In genomic region chr20:46811328-46812084, GRCh38 we compare ENCODE assay signal across 9 cellular contexts.
A peak's percentile ranks its signal among the peaks of the same experiment; 100 is the strongest.
DNase-seq lines count a peak whose midpoint lies in the region; ATAC-seq, FAIRE-seq and TF ChIP-seq lines count a peak whose summit lies in the region.
"Had no signal": no experiment of that assay in that cellular context is flagged by ENCODE, and none has a peak within 500 bp of the region (broad histone marks: within the 10 kb centered on the region; RNA-seq: fewer than 3 reads in every experiment).

No MANE protein-coding gene starts in this region.

- H3K9me3 ChIP-seq in ES-I3 (ENCODE audit: control insufficient read depth, insufficient read depth, low read length): 0 out of 2 replicates have a peak, but pooled peaks cover 2% of the 10 kb centered on the region
- no peaks in the 10 kb centered on the region for H3K9me3 ChIP-seq in H1 (ENCODE audit: insufficient read depth in 2 of 2, low read depth in 1 of 2, low read length in 1 of 2)
- H3K9me3 ChIP-seq in trophoblast cell (ENCODE audit: insufficient read depth, low read depth, low read length): no peaks in the 10 kb centered on the region
- H3K9me3 ChIP-seq in CD4-positive, alpha-beta memory T cell (ENCODE audit: control insufficient read depth in 1 of 2, low read length in 2 of 2): no peaks in the 10 kb centered on the region
- H3K9me3 ChIP-seq in ovary: no peaks in the 10 kb centered on the region

- TF ChIP-seq CTCF in H1 (IDR thresholded peaks at IDR 0.05; ENCODE audit: control extremely low read depth in 1 of 3, insufficient read depth in 1 of 3, low read depth in 1 of 3, low read length in 3 of 3) (no peak), ovary (IDR thresholded peaks at IDR 0.05) (no peak)

- no peaks in the 10 kb centered on the region for H3K36me3 Mint-ChIP-seq in CD4-positive, alpha-beta memory T cell

- no peak overlapping the region for H4K12ac ChIP-seq in trophoblast cell (ENCODE audit: low read depth, low read length)

- H3K4me3 Mint-ChIP-seq in CD4-positive, alpha-beta memory T cell: no peak overlapping the region

- intact Hi-C loops in CD4-positive, alpha-beta memory T cell (cut with micrococcal nuclease): no loop called here
- intact Hi-C loops in ovary (cut with DNase I): no loop called here

- H2BK20ac ChIP-seq in H1 (ENCODE audit: low read length): no peak overlapping the region

- H3K4me3 ChIP-seq in H1 (ENCODE audit: extremely low read depth in 1 of 4, insufficient read depth in 2 of 4, low read depth in 3 of 4, low read length in 4 of 4) (peak overlapping the region in 2 of 4 experiments; percentile 22 to 68; a peak in 5 of 8 replicates), trophoblast cell (ENCODE audit: low read depth, low read length) (peak overlapping the region; percentile 51), ovary (no peak overlapping the region)
- H3K4me3 ChIP-seq in CD4-positive, alpha-beta memory T cell (ENCODE audit: low read length in 2 of 2): no peak overlapping the region

- H3K23ac ChIP-seq in H1 (ENCODE audit: insufficient read length): no peak overlapping the region
- no peak overlapping the region for H3K23ac ChIP-seq in trophoblast cell (ENCODE audit: low read length)

- H3K27me3 ChIP-seq in H1 (replicated peaks in 1 of 4; ENCODE audit: control insufficient read depth in 3 of 4, extremely low read depth in 1 of 4, insufficient read depth in 3 of 4, low read length in 3 of 4) (peaks cover 0 to 3% (median 0%) of the 10 kb centered on the region in 4 experiments; a peak in 3 of 7 replicates), trophoblast cell (ENCODE audit: insufficient read depth, low read length) (no peaks in the 10 kb centered on the region), ovary (no peaks in the 10 kb centered on the region)
- H3K27me3 ChIP-seq in CD4-positive, alpha-beta memory T cell (ENCODE audit: insufficient read depth, low read length): no peaks in the 10 kb centered on the region

- H3K79me2 ChIP-seq in H1 (ENCODE audit: control insufficient read depth in 1 of 2, insufficient read depth in 2 of 2, low read length in 2 of 2) (no peaks in the 10 kb centered on the region), trophoblast cell (ENCODE audit: control insufficient read depth, insufficient read depth, low read length, poor library complexity) (peaks cover 3% of the 10 kb centered on the region)

- POLR2A ChIA-PET in H1 (lab: Charles Lee; ENCODE audit: partially characterized antibody): interaction anchor here (1.5 kb wide), 1 partner anchor 18 kb away, joined by 3 read pairs; no protein-coding TSS in a partner anchor
- POLR2A ChIA-PET in CD4-positive, alpha-beta memory T cell (lab: Charles Lee; ENCODE audit: partially characterized antibody): no interaction called here

- H4K20me1 ChIP-seq in H1 (replicated peaks in 1 of 2; ENCODE audit: control insufficient read depth in 1 of 2, insufficient read depth in 2 of 2, low read length in 2 of 2): no peaks in the 10 kb centered on the region

- 48% methylated on average over 22 of the region's 47 CpGs; no CpG with 5 or more reads in 1 of the 2 experiments for WGBS in H1 (ENCODE audit: extremely low coverage in 1 of 2, insufficient coverage in 1 of 2, insufficient read length in 1 of 2, insufficient replicate concordance in 2 of 2, low coverage in 1 of 2, low lambda C conversion rate in 2 of 2, missing lambda C conversion rate in 1 of 2), 2 experiments
- WGBS in trophoblast cell (ENCODE audit: extremely low coverage, insufficient coverage, insufficient read length): no CpG with 5 or more reads among the region's 47 CpGs
- WGBS in ovary, 3 donors: 8 to 14% (median 10%) methylated on average over 25 to 47 of the region's 47 CpGs

- H3K23me2 ChIP-seq in H1 (ENCODE audit: low read depth, low read length): no peaks in the 10 kb centered on the region

- H2AFZ ChIP-seq in H1 (ENCODE audit: low read length): peak overlapping the region; percentile 77; the same call in 1 of the 2 replicates
- H2AFZ ChIP-seq in trophoblast cell (ENCODE audit: insufficient read depth, low read length, poor library complexity): no peak overlapping the region

- H4K91ac ChIP-seq in H1 (replicated peaks; ENCODE audit: insufficient read length, low read length): peak overlapping the region; percentile 40
- peak overlapping the region; percentile 70 for H4K91ac ChIP-seq in trophoblast cell (ENCODE audit: low read depth, low read length)

- H4K8ac ChIP-seq in H1 (ENCODE audit: extremely low read depth, insufficient read depth, low read length) (peak overlapping the region; percentile 72), trophoblast cell (ENCODE audit: low read depth, low read length) (peak overlapping the region; percentile 14)

- peak overlapping the region; percentile 62 to 66 for H3K4me2 ChIP-seq in H1 (ENCODE audit: insufficient read depth in 1 of 2, low read depth in 2 of 2, low read length in 2 of 2)
- peak overlapping the region; percentile 52 for H3K4me2 ChIP-seq in trophoblast cell (ENCODE audit: low read length)

- H2AK5ac ChIP-seq in H1 (ENCODE audit: low read depth, low read length) (no peak overlapping the region), trophoblast cell (ENCODE audit: low read length) (peak overlapping the region; percentile 15)

- H3K27ac ChIP-seq in H1 (ENCODE audit: low read depth, low read length): no peak overlapping the region
- H3K27ac ChIP-seq in trophoblast cell (ENCODE audit: low read depth, low read length): no peak overlapping the region
- no peak overlapping the region for H3K27ac ChIP-seq in CD4-positive, alpha-beta memory T cell (ENCODE audit: low read depth, low read length)
- no peak overlapping the region for H3K27ac ChIP-seq in ovary

- peaks cover 0 to 5% (median 0%) of the 10 kb centered on the region in 8 donors for H3K9me3 Mint-ChIP-seq in CD4-positive, alpha-beta memory T cell

- H3K36me3 ChIP-seq in ES-I3 (ENCODE audit: insufficient read depth, low read length) (no peaks in the 10 kb centered on the region), H1 (ENCODE audit: control insufficient read depth in 2 of 4, insufficient read depth in 4 of 4, low read length in 3 of 4) (no peaks in the 10 kb centered on the region), trophoblast cell (ENCODE audit: control insufficient read depth in 1 of 2, insufficient read depth in 2 of 2, low read length in 2 of 2) (no peaks in the 10 kb centered on the region), ovary (no peaks in the 10 kb centered on the region)
- H3K36me3 ChIP-seq in CD4-positive, alpha-beta memory T cell (ENCODE audit: insufficient read depth, low read length): no peaks in the 10 kb centered on the region

- no peak for FAIRE-seq in H1 (lab: Jason Lieb, UNC)

- no peak for TF ChIP-seq POLR2A in H1 (IDR thresholded peaks at IDR 0.05; ENCODE audit: control extremely low read depth in 1 of 2, low read depth in 2 of 2, low read length in 2 of 2)
- TF ChIP-seq POLR2A in ovary (IDR thresholded peaks at IDR 0.05): no peak

- H3K79me1 ChIP-seq in H1 (ENCODE audit: low read depth, low read length): no peaks in the 10 kb centered on the region
- peaks cover 16% of the 10 kb centered on the region for H3K79me1 ChIP-seq in trophoblast cell (ENCODE audit: low read length)

- H4K5ac ChIP-seq in H1 (ENCODE audit: insufficient read length, low read depth, low read length): no peak overlapping the region

- peaks cover 12 to 32% of the 10 kb centered on the region in 2 donors for H3K27me3 Mint-ChIP-seq in CD4-positive, alpha-beta memory T cell

- H3K18ac ChIP-seq in H1 (ENCODE audit: extremely low read depth, low read length): no peak overlapping the region
- H3K18ac ChIP-seq in trophoblast cell (ENCODE audit: low read length): no peak overlapping the region

- DNase-seq in NCI-H2171 treated with DMSO at 0.1 percent for 48 hours (lab: John Stamatoyannopoulos, UW): peak; percentile 96
- DNase-seq in H1 (ENCODE audit: low read depth in 1 of 2, low spot score in 2 of 2): peak in 1 of 2 experiments; percentile 53
- DNase-seq in trophoblast cell: no peak
- no peak for DNase-seq in epidermal melanocyte (ENCODE audit: insufficient read length, low spot score)
- DNase-seq in CD4-positive, alpha-beta memory T cell: no peak
- DNase-seq in ovary: no peak
- DNase-seq: GOT3 had no signal

- H3K4ac ChIP-seq in H1 (replicated peaks; ENCODE audit: insufficient read length, low read depth, low read length) (no peak overlapping the region), trophoblast cell (ENCODE audit: low read depth, low read length) (no peak overlapping the region)

- no peak overlapping the region for H3K27ac Mint-ChIP-seq in CD4-positive, alpha-beta memory T cell

- ATAC-seq in GM18517 (IDR thresholded peaks at IDR 0.05; ENCODE audit: unreplicated experiment): no peak

- peaks cover 0 to 2% (median 0%) of the 10 kb centered on the region in 4 donors for H3K4me1 Mint-ChIP-seq in CD4-positive, alpha-beta memory T cell

- TF ChIP-seq EP300 in H1 (IDR thresholded peaks at IDR 0.05; ENCODE audit: borderline replicate concordance in 1 of 2, low read depth in 2 of 2, low read length in 2 of 2) (no peak), ovary (IDR thresholded peaks at IDR 0.05) (no peak)

- no peak overlapping the region for H3K56ac ChIP-seq in H1 (replicated peaks; ENCODE audit: insufficient read length, low read depth, low read length)

- H2BK12ac ChIP-seq in H1 (ENCODE audit: low read depth, low read length) (no peak overlapping the region), trophoblast cell (ENCODE audit: low read length) (peak overlapping the region; percentile 58)

- H2BK5ac ChIP-seq in H1 (ENCODE audit: low read depth, low read length) (no peak overlapping the region), trophoblast cell (ENCODE audit: low read depth, low read length, poor library complexity) (no peak overlapping the region)

- H3K14ac ChIP-seq in H1 (ENCODE audit: insufficient read length): no peak overlapping the region
- peak overlapping the region; percentile 77 for H3K14ac ChIP-seq in trophoblast cell (ENCODE audit: low read length)

- H2BK15ac ChIP-seq in H1 (ENCODE audit: low read length): no peak overlapping the region

- CTCF ChIA-PET in H1 (lab: Charles Lee; ENCODE audit: partially characterized antibody): interaction anchor here (0.7 to 1.5 kb wide), 7 partner anchors 10 to 82 kb away, joined by 3 to 5 read pairs (median 3); no protein-coding TSS in a partner anchor
- CTCF ChIA-PET in CD4-positive, alpha-beta memory T cell (lab: Charles Lee; ENCODE audit: partially characterized antibody): no interaction called here

- no peak for TF ChIP-seq RAD21 in H1 (IDR thresholded peaks at IDR 0.05 in 1 of 2, conservative IDR thresholded peaks at IDR 0.05 in 1 of 2; ENCODE audit: low read depth in 2 of 2, low read length in 2 of 2)

- H3K4me1 ChIP-seq in ES-I3 (ENCODE audit: insufficient read depth, low read length): 0 out of 2 replicates have a peak, but pooled peaks cover 6% of the 10 kb centered on the region
- H3K4me1 ChIP-seq in H1 (replicated peaks in 1 of 4; ENCODE audit: control insufficient read depth in 3 of 4, insufficient read depth in 4 of 4, low read length in 3 of 4): peaks cover 2 to 13% (median 3%) of the 10 kb centered on the region in 4 experiments; a peak in 4 of 7 replicates
- peaks cover 4 to 24% of the 10 kb centered on the region in 2 experiments for H3K4me1 ChIP-seq in trophoblast cell (ENCODE audit: control insufficient read depth in 1 of 2, insufficient read depth in 2 of 2, low read length in 2 of 2)
- no peaks in the 10 kb centered on the region for H3K4me1 ChIP-seq in CD4-positive, alpha-beta memory T cell (ENCODE audit: insufficient read depth, low read length)
- no peaks in the 10 kb centered on the region for H3K4me1 ChIP-seq in ovary (ENCODE audit: insufficient read depth)

- H3K9ac ChIP-seq in ES-I3 (ENCODE audit: low read depth, low read length): peak overlapping the region; percentile 55
- H3K9ac ChIP-seq in H1 (replicated peaks in 1 of 4; ENCODE audit: extremely low read depth in 1 of 4, low read depth in 3 of 4, low read length in 3 of 4): no peak overlapping the region; a peak in 1 of 7 replicates
- no peak overlapping the region for H3K9ac ChIP-seq in trophoblast cell (ENCODE audit: low read length)

- no peak overlapping the region for H2BK120ac ChIP-seq in H1 (replicated peaks; ENCODE audit: low read depth, low read length)
- H2BK120ac ChIP-seq in trophoblast cell (ENCODE audit: insufficient read depth, low read length, poor library complexity): no peak overlapping the region
